Comparison of ENCODE assay signal across 1 cellular context in genomic region chr2:127702395-127703009, GRCh38.
A peak's percentile ranks its signal among the peaks of the same experiment; 100 is the strongest.
TF ChIP-seq lines count a peak whose summit lies in the region.

No MANE protein-coding gene starts in this region.

TF ChIP-seq in GM12878, 131 proteins besides CTCF, POLR2A, EP300 and RAD21:
- TF ChIP-seq SREBF1 (IDR thresholded peaks at IDR 0.05; ENCODE audit: low read length) (0 out of 2 replicates have a peak, but pooled peaks have one; percentile 4), MLLT1 (IDR thresholded peaks at IDR 0.05) (peak; percentile 91), ETV6 (conservative IDR thresholded peaks at IDR 0.05 in 1 of 2, IDR thresholded peaks at IDR 0.05 in 1 of 2; ENCODE audit: borderline replicate concordance in 1 of 2, low read depth in 1 of 2) (no peak), ZBTB40 (IDR thresholded peaks at IDR 0.05; ENCODE audit: borderline replicate concordance) (peak; percentile 30; the same call in 1 of the 2 replicates), ZNF687 (IDR thresholded peaks at IDR 0.05) (no peak), SKIL (IDR thresholded peaks at IDR 0.05; ENCODE audit: low read depth, poor library complexity, severe bottlenecking) (peak; percentile 18), NBN (IDR thresholded peaks at IDR 0.05) (peak; percentile 38; the same call in 1 of the 2 replicates), RUNX3 (IDR thresholded peaks at IDR 0.05; ENCODE audit: low read length) (0 out of 2 replicates have a peak, but pooled peaks have one; percentile 7)
TF ChIP-seq in GM12878: peak in this region for 6.
